In the genomic region with DNA sequence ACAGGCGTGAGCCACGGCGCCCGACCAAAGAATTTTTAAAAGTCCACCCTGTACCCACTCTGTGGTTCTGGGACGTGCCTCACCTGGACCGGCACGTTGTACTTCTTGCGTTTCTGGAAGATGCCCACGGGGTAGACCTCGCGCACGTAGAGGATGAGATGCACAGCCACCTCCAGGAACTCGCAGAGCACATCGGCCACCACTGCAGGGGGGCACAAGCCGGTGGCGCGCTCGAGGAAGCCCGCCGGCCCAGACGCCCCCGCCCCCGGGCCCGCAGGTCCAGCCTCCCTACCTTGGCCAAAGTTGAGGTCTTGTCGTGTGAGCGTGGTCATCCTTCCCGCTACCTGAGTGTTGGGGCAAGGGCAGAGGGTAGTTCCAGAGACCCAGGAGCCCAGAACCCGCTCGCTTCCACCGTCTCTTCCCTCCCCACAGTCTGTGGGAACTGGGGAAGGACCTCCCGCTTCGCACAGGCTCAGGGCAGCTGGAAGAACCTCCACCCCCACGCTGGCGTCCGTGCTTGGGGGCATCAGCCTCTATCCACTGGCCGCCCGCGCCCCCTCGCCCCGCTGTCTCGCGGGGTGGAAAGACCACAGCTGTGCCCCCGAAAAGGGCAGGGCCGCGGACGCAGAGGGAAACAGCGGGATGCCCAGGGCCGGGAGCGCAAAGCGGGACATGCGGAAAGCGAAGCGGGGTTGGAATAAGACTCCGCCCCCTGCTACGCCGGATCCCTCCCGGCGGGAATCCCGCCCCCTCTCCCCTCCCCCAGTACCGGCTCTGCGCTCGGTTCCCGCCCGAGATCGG, we compare ENCODE assay signal across 8 cellular contexts. TPM values are rescaled to one million over a fixed set of nuclear protein-coding genes. Genes with fewer than 3 reads are reported as not detected.
DNase-seq lines count a peak whose midpoint lies in the region; ATAC-seq and TF ChIP-seq lines count a peak whose summit lies in the region.

No MANE protein-coding gene starts in this region.

- intact Hi-C loops in PC-9 (cut with micrococcal nuclease; ENCODE audit: unreplicated experiment), result no loop called here
- intact Hi-C loops in natural killer cell (cut with micrococcal nuclease), result loop anchor here (1.0 to 5.0 kb wide), 2 partner anchors 13 to 37 kb away; no protein-coding TSS in a partner anchor

- TF ChIP-seq CTCF in PC-9 (conservative IDR thresholded peaks at IDR 0.05) (no peak), endodermal cell (conservative IDR thresholded peaks at IDR 0.05) (no peak), natural killer cell (IDR thresholded peaks at IDR 0.05) (no peak)

- H3K36me3 ChIP-seq in PC-9 (ENCODE audit: low read depth) (no peaks in the 10 kb centered on the region), endodermal cell (ENCODE audit: control insufficient read depth, insufficient read depth, low read length) (peaks cover 10% of the 10 kb centered on the region)

- no peaks in the 10 kb centered on the region for H3F3A ChIP-seq in PC-9 (ENCODE audit: insufficient read depth, low read depth)

- DNase-seq in SIG-M5 treated with dmso at 0.1 percent for 504 hours (lab: John Stamatoyannopoulos, UW; ENCODE audit: unreplicated experiment) (peak; percentile 42), SIG-M5 (lab: John Stamatoyannopoulos, UW) (no peak), PC-9 (no peak), endodermal cell (no peak), natural killer cell (no peak), DMS79 (lab: John Stamatoyannopoulos, UW) (no peak), GM03348 (ENCODE audit: low spot score) (no peak)

- H3K9me3 Mint-ChIP-seq in endodermal cell (no peaks in the 10 kb centered on the region), natural killer cell (no peaks in the 10 kb centered on the region)

- H3K9me2 ChIP-seq in PC-9 (ENCODE audit: insufficient read depth), result no peaks in the 10 kb centered on the region

- WGBS in endodermal cell (ENCODE audit: insufficient coverage in 1 of 2, insufficient read length in 1 of 2), 2 experiments, result 4 to 9% methylated on average over 30 to 65 of the region's 65 CpGs

- H3K27me3 Mint-ChIP-seq in endodermal cell (ENCODE audit: insufficient read depth), result no peaks in the 10 kb centered on the region
- no peaks in the 10 kb centered on the region for H3K27me3 Mint-ChIP-seq in natural killer cell (ENCODE audit: low read depth in 2 of 2)

- no peaks in the 10 kb centered on the region for H3K9me3 ChIP-seq in PC-9 (ENCODE audit: insufficient read depth, low read depth)
- H3K9me3 ChIP-seq in endodermal cell (ENCODE audit: control insufficient read depth, low read length), result no peaks in the 10 kb centered on the region

- H3K27me3 ChIP-seq in PC-9 (ENCODE audit: insufficient read depth, low read depth), result no peaks in the 10 kb centered on the region
- no peaks in the 10 kb centered on the region for H3K27me3 ChIP-seq in endodermal cell (ENCODE audit: control insufficient read depth, insufficient read depth, low read length, poor library complexity, severe bottlenecking)

- H3K4me3 Mint-ChIP-seq in endodermal cell (peak overlapping the region; percentile 77), natural killer cell (peak overlapping the region; percentile 92)

- H3K27ac ChIP-seq in PC-9 (no peak overlapping the region), endodermal cell (ENCODE audit: low read depth, low read length) (peak overlapping the region; percentile 77)

- H3K79me2 ChIP-seq in PC-9 (ENCODE audit: low read depth), result no peaks in the 10 kb centered on the region

- no peaks in the 10 kb centered on the region for H4K20me1 ChIP-seq in PC-9 (ENCODE audit: insufficient read depth)

- peak; percentile 21 for ATAC-seq in HG02678 (IDR thresholded peaks at IDR 0.05; ENCODE audit: unreplicated experiment)
- peak; percentile 1 to 9 (median 6) for ATAC-seq in natural killer cell

- POLR2A ChIA-PET in PC-9 (lab: Charles Lee; ENCODE audit: unreplicated experiment), result interaction anchor here (0.6 kb wide), 1 partner anchor 55 kb away, joined by 3 read pairs; a partner anchor contains a TSS

- H3K27ac Mint-ChIP-seq in endodermal cell, result peak overlapping the region; percentile 61
- peak overlapping the region in 1 of 2 donors; percentile 91 for H3K27ac Mint-ChIP-seq in natural killer cell

- H3K4me1 Mint-ChIP-seq in endodermal cell, result peaks cover 13% of the 10 kb centered on the region
- peaks cover 5 to 30% of the 10 kb centered on the region in 2 donors for H3K4me1 Mint-ChIP-seq in natural killer cell

- CTCF ChIA-PET in PC-9 (lab: Charles Lee), result no interaction called here

- BruUV-seq in PC-9 (replicated peaks; lab: Mats Ljungman, UMichigan), result TSS peak; percentile 38

- peak overlapping the region; percentile 70 for H3K9ac ChIP-seq in endodermal cell (ENCODE audit: extremely low read depth, low read length, poor library complexity, severe bottlenecking)

- H3K4me1 ChIP-seq in PC-9 (replicated peaks; ENCODE audit: insufficient read depth) (no peaks in the 10 kb centered on the region), endodermal cell (ENCODE audit: control insufficient read depth, insufficient read depth, low read length) (no peaks in the 10 kb centered on the region)

- peak overlapping the region; percentile 88 for H2AFZ ChIP-seq in PC-9

- H3K4me3 ChIP-seq in PC-9 (peak overlapping the region; percentile 78), endodermal cell (ENCODE audit: low read length) (peak overlapping the region; percentile 91)

- H3K36me3 Mint-ChIP-seq in endodermal cell (ENCODE audit: low read depth) (peaks cover 18% of the 10 kb centered on the region), natural killer cell (no peaks in the 10 kb centered on the region)

- peak overlapping the region; percentile 84 for H3K4me2 ChIP-seq in PC-9

RNA-seq across cellular contexts. Expression of a gene that starts 0.5 kb away (rescaled TPM):
- total RNA-seq in PC-9 (2021), result 52.9 and 58.9 TPM in 2 replicates
- 100 to 1,000 TPM; 128 to 132 TPM for total RNA-seq in endodermal cell
- polyA plus RNA-seq in endodermal cell (2013, experiment 1 of 2), result 153 TPM
- polyA plus RNA-seq in endodermal cell (2013, experiment 2 of 2), result 130 TPM
- 10 to 100 TPM; 50.6 to 66.0 (median 60.4) TPM for total RNA-seq in natural killer cell

RNA-seq across cellular contexts. Expression of a gene that starts 11.0 kb away (rescaled TPM):
- not detected in 2 replicates for total RNA-seq in PC-9 (2021)
- total RNA-seq in endodermal cell, result 1 to 10 TPM; 5.4 to 6.0 TPM
- 42.1 TPM for polyA plus RNA-seq in endodermal cell (2013, experiment 1 of 2)
- 39.2 TPM for polyA plus RNA-seq in endodermal cell (2013, experiment 2 of 2)
- total RNA-seq in natural killer cell, result 10 to 100 TPM; 10.9 to 24.9 (median 12.1) TPM

RNA-seq across cellular contexts. Expression of a gene that starts 16.5 kb away (rescaled TPM):
- total RNA-seq in PC-9 (2021), result 4.4 and 7.1 TPM in 2 replicates
- 1 to 10 TPM; 2.7 to 4.1 TPM for total RNA-seq in endodermal cell
- polyA plus RNA-seq in endodermal cell (2013, experiment 1 of 2), result 2.8 TPM
- 2.0 TPM for polyA plus RNA-seq in endodermal cell (2013, experiment 2 of 2)
- 10 to 100 TPM; 22.6 to 38.0 (median 28.1) TPM for total RNA-seq in natural killer cell

RNA-seq across cellular contexts. Expression of a gene that starts 25.8 kb away (rescaled TPM):
- total RNA-seq in PC-9 (2021), result 31.9 and 32.4 TPM in 2 replicates
- total RNA-seq in endodermal cell, result 10 to 100 TPM; 29.1 to 39.1 TPM
- polyA plus RNA-seq in endodermal cell (2013, experiment 1 of 2), result 23.4 TPM
- polyA plus RNA-seq in endodermal cell (2013, experiment 2 of 2), result 15.7 TPM
- total RNA-seq in natural killer cell, result 10 to 100 TPM; 57.6 to 79.1 (median 69.8) TPM

RNA-seq across cellular contexts. Expression of a gene that starts 26.2 kb away (rescaled TPM):
- total RNA-seq in PC-9 (2021), result 40.3 and 74.0 TPM in 2 replicates
- 10 to 100 TPM; 14.1 to 32.0 TPM for total RNA-seq in endodermal cell
- polyA plus RNA-seq in endodermal cell (2013, experiment 1 of 2), result 6.0 TPM
- polyA plus RNA-seq in endodermal cell (2013, experiment 2 of 2), result 4.3 TPM
- 1 to 10 TPM; 5.9 to 7.9 (median 6.7) TPM for total RNA-seq in natural killer cell
